ENCODE assay signal across 14 cellular contexts in genomic region chr11:15897211-15897960, GRCh38.
A peak's percentile ranks its signal among the peaks of the same experiment; 100 is the strongest.
DNase-seq lines count a peak whose midpoint lies in the region; ATAC-seq and TF ChIP-seq lines count a peak whose summit lies in the region.
"Had no signal": no experiment of that assay in that cellular context is flagged by ENCODE, and none has a peak within 500 bp of the region (broad histone marks: within the 10 kb centered on the region; RNA-seq: fewer than 3 reads in every experiment).

No MANE protein-coding gene starts in this region.

- TF ChIP-seq CTCF in PC-9 (conservative IDR thresholded peaks at IDR 0.05) (no peak), foreskin keratinocyte (conservative IDR thresholded peaks at IDR 0.05) (no peak)

- H3K79me2 ChIP-seq in PC-9 (ENCODE audit: low read depth): no peaks in the 10 kb centered on the region

- no peak overlapping the region for H3K9ac ChIP-seq in skeletal muscle satellite cell (ENCODE audit: low read depth, low read length)
- H3K9ac ChIP-seq: neural progenitor cell had no signal

- H2AFZ ChIP-seq in PC-9: no peak overlapping the region
- H2AFZ ChIP-seq: neural progenitor cell had no signal

- DNase-seq in HCEC 1CT (peak; percentile 28), PC-9 (peak; percentile 31 to 89), foreskin keratinocyte (peak; percentile 19 to 38), D341Med (ENCODE audit: low spot score) (no peak), NCI-H146 treated with DMSO at 0.1 percent for 48 hours (lab: John Stamatoyannopoulos, UW; ENCODE audit: unreplicated experiment) (no peak)
- DNase-seq: activated T-cell treated with anti-CD3 and anti-CD28 coated beads, Interleukin-2, amount 50 U/mL, for 48 hours; kidney; NCI-H2107; stimulated activated CD4-positive, alpha-beta T cell treated with anti-CD3 and anti-CD28 coated beads, Interleukin-1b, Interleukin-23, amount 100 ng/mL, for 48 hours had no signal

- H3K4me2 ChIP-seq in PC-9: peak overlapping the region; percentile 51
- H3K4me2 ChIP-seq in skeletal muscle satellite cell (ENCODE audit: low read length): peak overlapping the region; percentile 22
- H3K4me2 ChIP-seq: neural progenitor cell had no signal

- intact Hi-C loops in PC-9 (cut with micrococcal nuclease; ENCODE audit: unreplicated experiment): no loop called here

- H3K36me3 ChIP-seq in PC-9 (ENCODE audit: low read depth) (no peaks in the 10 kb centered on the region), skeletal muscle satellite cell (ENCODE audit: insufficient read depth, low read length) (no peaks in the 10 kb centered on the region)
- H3K36me3 ChIP-seq: neural progenitor cell had no signal

- H3K27ac ChIP-seq in PC-9 (peak overlapping the region; percentile 56), foreskin keratinocyte (no peak overlapping the region)
- H3K27ac ChIP-seq: body of pancreas, neural progenitor cell had no signal

- peak; percentile 39 for ATAC-seq in foreskin keratinocyte
- no peak for ATAC-seq in HG02610 (IDR thresholded peaks at IDR 0.05; ENCODE audit: unreplicated experiment)
- ATAC-seq: body of pancreas, esophagus mucosa had no signal

- H3K27me3 ChIP-seq in PC-9 (ENCODE audit: insufficient read depth, low read depth) (no peaks in the 10 kb centered on the region), foreskin keratinocyte (no peaks in the 10 kb centered on the region), skeletal muscle satellite cell (ENCODE audit: control insufficient read depth, insufficient read depth, low read length) (peaks cover 11% of the 10 kb centered on the region)
- H3K27me3 ChIP-seq: body of pancreas, neural progenitor cell had no signal

- POLR2A ChIA-PET in PC-9 (lab: Charles Lee; ENCODE audit: unreplicated experiment): no interaction called here

- no peak overlapping the region for H3K4me3 ChIP-seq in PC-9
- no peak overlapping the region for H3K4me3 ChIP-seq in skeletal muscle satellite cell (ENCODE audit: low read length)
- H3K4me3 ChIP-seq: body of pancreas, neural progenitor cell had no signal

- H3K4me1 ChIP-seq in PC-9 (replicated peaks; ENCODE audit: insufficient read depth): peaks cover 40% of the 10 kb centered on the region
- peaks cover 8% of the 10 kb centered on the region for H3K4me1 ChIP-seq in foreskin keratinocyte
- peaks cover 17% of the 10 kb centered on the region for H3K4me1 ChIP-seq in skeletal muscle satellite cell (ENCODE audit: control insufficient read depth, insufficient read depth, low read length)

- peaks cover 12% of the 10 kb centered on the region; the same call in 1 of the 2 replicates for H3F3A ChIP-seq in PC-9 (ENCODE audit: insufficient read depth, low read depth)

- CTCF ChIA-PET in PC-9 (lab: Charles Lee): no interaction called here

- H4K20me1 ChIP-seq in PC-9 (ENCODE audit: insufficient read depth): no peaks in the 10 kb centered on the region

- H3K9me3 ChIP-seq in PC-9 (ENCODE audit: insufficient read depth, low read depth) (no peaks in the 10 kb centered on the region), skeletal muscle satellite cell (replicated peaks; ENCODE audit: low read length) (no peaks in the 10 kb centered on the region)
- H3K9me3 ChIP-seq: body of pancreas had no signal

- BruUV-seq in PC-9 (replicated peaks; lab: Mats Ljungman, UMichigan): no TSS peak

- no peaks in the 10 kb centered on the region for H3K9me2 ChIP-seq in PC-9 (ENCODE audit: insufficient read depth)

Comparison
In these comparisons a context has a peak if more than half of its experiments do, and no peak if none do; other contexts are left out.
1. DNase-seq: peak in HCEC 1CT (single experiment), PC-9 (2 of 2) and foreskin keratinocyte (2 of 2); none in D341Med (single experiment) and NCI-H146 treated with DMSO at 0.1 percent for 48 hours (single experiment).